ENCODE assay signal across 1 cellular context in genomic region chr6:38856490-38856889, GRCh38.
TF ChIP-seq lines count a peak whose summit lies in the region.

No MANE protein-coding gene starts in this region.

TF ChIP-seq in HepG2, 621 proteins besides CTCF, POLR2A, EP300 and RAD21 (continued from another document):
- TF ChIP-seq REST (IDR thresholded peaks at IDR 0.05; ENCODE audit: borderline replicate concordance in 1 of 2, low read depth in 1 of 2, low read length in 2 of 2) (no peak), ZNF224 (CRISPR knock-in tag; IDR thresholded peaks at IDR 0.05) (no peak), ZNF350 (CRISPR knock-in tag; IDR thresholded peaks at IDR 0.05; ENCODE audit: borderline replicate concordance, low read depth) (no peak), ZNF768 (CRISPR knock-in tag; IDR thresholded peaks at IDR 0.05) (no peak), RBM39 (IDR thresholded peaks at IDR 0.05; ENCODE audit: low read depth, low read length, poor library complexity, severe bottlenecking) (no peak), ZNF770 (CRISPR knock-in tag; IDR thresholded peaks at IDR 0.05) (no peak), ASH2L (IDR thresholded peaks at IDR 0.05; ENCODE audit: insufficient read length, low read depth, low read length) (no peak), NR2F6 (IDR thresholded peaks at IDR 0.05) (no peak), NR2F6 (CRISPR knock-in tag; IDR thresholded peaks at IDR 0.05) (no peak), ZNF253 (CRISPR knock-in tag; IDR thresholded peaks at IDR 0.05; ENCODE audit: borderline replicate concordance) (no peak), HNRNPLL (IDR thresholded peaks at IDR 0.05; ENCODE audit: low read depth, low read length, poor library complexity, severe bottlenecking) (no peak), MLX (CRISPR knock-in tag; IDR thresholded peaks at IDR 0.05) (no peak), HOXA5 (CRISPR knock-in tag; IDR thresholded peaks at IDR 0.05) (no peak), PRDM15 (CRISPR knock-in tag; IDR thresholded peaks at IDR 0.05) (no peak), TCF7 (IDR thresholded peaks at IDR 0.05; ENCODE audit: low read depth) (no peak)
TF ChIP-seq in HepG2: peak in this region for 0.
